In the genomic region with DNA sequence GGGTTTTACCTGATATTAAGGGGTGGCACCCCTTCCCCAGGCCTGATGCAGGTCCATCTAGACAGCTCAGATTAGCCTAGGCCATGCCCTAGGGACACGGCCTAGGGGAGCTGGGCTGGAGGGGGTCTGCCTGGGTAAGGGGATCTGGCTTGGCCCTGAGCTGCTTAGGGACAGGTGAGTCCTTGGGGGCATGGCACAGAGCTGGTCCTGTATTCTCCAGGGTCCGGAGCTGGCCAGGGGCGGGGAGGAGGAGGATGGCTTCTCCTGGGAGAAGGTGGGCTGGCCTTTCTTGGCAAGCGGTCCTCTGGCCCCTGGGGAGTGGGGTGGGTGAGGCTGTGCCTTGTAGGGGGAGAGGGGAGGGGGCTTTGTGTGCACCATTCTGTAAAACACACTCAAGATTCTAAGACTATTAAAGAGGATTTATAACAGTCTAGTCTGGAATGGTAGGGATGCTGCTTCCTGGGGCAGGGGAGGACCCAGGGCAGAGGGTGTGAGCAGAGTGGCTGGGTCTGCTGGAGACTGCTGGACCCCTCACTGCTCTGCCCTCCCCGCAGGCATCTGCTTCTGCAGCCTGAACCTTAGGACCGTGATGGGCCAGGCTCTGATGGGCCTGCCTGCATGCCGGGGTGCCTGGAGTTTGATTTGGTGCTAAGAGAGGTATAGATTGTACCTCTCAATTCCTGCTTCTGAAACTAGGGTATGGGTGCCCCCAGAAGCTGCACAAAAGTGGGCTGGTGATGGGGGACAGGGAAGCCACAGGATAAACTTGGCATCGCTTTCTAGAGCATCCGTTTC, we compare ENCODE assay signal across 11 cellular contexts. TPM values are rescaled to one million over a fixed set of nuclear protein-coding genes. Genes with fewer than 3 reads are reported as not detected.
DNase-seq lines count a peak whose midpoint lies in the region; ATAC-seq and TF ChIP-seq lines count a peak whose summit lies in the region.
"Had no signal": no experiment of that assay in that cellular context is flagged by ENCODE, and none has a peak within 500 bp of the region (broad histone marks: within the 10 kb centered on the region; RNA-seq: fewer than 3 reads in every experiment).

No MANE protein-coding gene starts in this region.

- no peak for TF ChIP-seq EP300 in esophagus muscularis mucosa (IDR thresholded peaks at IDR 0.05)
- TF ChIP-seq EP300 in sigmoid colon (IDR thresholded peaks at IDR 0.05), result no peak

- CTCF ChIA-PET in WTC11 (lab: Charles Lee), result interaction anchor here (0.6 to 5.4 kb wide), 13 partner anchors 8 to 307 kb away, joined by 3 to 72 read pairs (median 12); a partner anchor contains a TSS

- TF ChIP-seq POLR2A in esophagus muscularis mucosa (IDR thresholded peaks at IDR 0.05; ENCODE audit: low read depth), result no peak
- no peak for TF ChIP-seq POLR2A in sigmoid colon (IDR thresholded peaks at IDR 0.05)

- no peaks in the 10 kb centered on the region for H3K9me2 ChIP-seq in Karpas-422 (replicated peaks; ENCODE audit: insufficient read depth, low read length)

- H3K27ac ChIP-seq in esophagus muscularis mucosa (replicated peaks in 1 of 4) (no peak overlapping the region), sigmoid colon (no peak overlapping the region), Karpas-422 (ENCODE audit: low read length) (no peak overlapping the region)
- H3K27ac ChIP-seq: GM23248 had no signal

- H3K4me1 ChIP-seq in esophagus muscularis mucosa (peaks cover 27 to 43% (median 32%) of the 10 kb centered on the region in 4 donors), sigmoid colon (peaks cover 0 to 19% (median 19%) of the 10 kb centered on the region in 4 donors), Karpas-422 (ENCODE audit: low read length) (peaks cover 17% of the 10 kb centered on the region)

- H3K36me3 Mint-ChIP-seq in activated CD4-positive, alpha-beta T cell treated with anti-CD3 and anti-CD28 coated beads, Interleukin-2, amount 10 ng/mL, durations not matched to agents 24 days and 14 days (ENCODE audit: low read depth), result peaks cover 64% of the 10 kb centered on the region
- H3K36me3 Mint-ChIP-seq in WTC11, result no peaks in the 10 kb centered on the region
- H3K36me3 Mint-ChIP-seq: activated naive CD8-positive, alpha-beta T cell had no signal

- H3K36me3 ChIP-seq in esophagus muscularis mucosa, result peaks cover 0 to 32% (median 18%) of the 10 kb centered on the region in 4 donors
- peaks cover 0 to 4% (median 0%) of the 10 kb centered on the region in 4 donors for H3K36me3 ChIP-seq in sigmoid colon
- H3K36me3 ChIP-seq in Karpas-422 (ENCODE audit: insufficient read depth, low read length), result no peaks in the 10 kb centered on the region

- H3K27me3 ChIP-seq in esophagus muscularis mucosa (no peaks in the 10 kb centered on the region), sigmoid colon (no peaks in the 10 kb centered on the region), Karpas-422 (ENCODE audit: low read length) (no peaks in the 10 kb centered on the region)

- ATAC-seq in WTC11, result no peak

- no peaks in the 10 kb centered on the region for H3K9me3 Mint-ChIP-seq in activated CD4-positive, alpha-beta T cell treated with anti-CD3 and anti-CD28 coated beads, Interleukin-2, amount 10 ng/mL, durations not matched to agents 24 days and 14 days
- no peaks in the 10 kb centered on the region for H3K9me3 Mint-ChIP-seq in WTC11

- no peak overlapping the region for H3K27ac Mint-ChIP-seq in activated CD4-positive, alpha-beta T cell treated with anti-CD3 and anti-CD28 coated beads, Interleukin-2, amount 10 ng/mL, durations not matched to agents 24 days and 14 days
- no peak overlapping the region for H3K27ac Mint-ChIP-seq in WTC11
- H3K27ac Mint-ChIP-seq: activated naive CD8-positive, alpha-beta T cell had no signal

- no peak overlapping the region for H3K4me3 Mint-ChIP-seq in activated CD4-positive, alpha-beta T cell treated with anti-CD3 and anti-CD28 coated beads, Interleukin-2, amount 10 ng/mL, durations not matched to agents 24 days and 14 days
- peak overlapping the region; percentile 65; the same call in 1 of the 2 replicates for H3K4me3 Mint-ChIP-seq in WTC11
- H3K4me3 Mint-ChIP-seq: activated naive CD8-positive, alpha-beta T cell had no signal

- no peaks in the 10 kb centered on the region for H4K20me1 ChIP-seq in Karpas-422 (ENCODE audit: insufficient read depth, low read depth, low read length)

- H3K27me3 Mint-ChIP-seq in activated CD4-positive, alpha-beta T cell treated with anti-CD3 and anti-CD28 coated beads, Interleukin-2, amount 10 ng/mL, durations not matched to agents 24 days and 14 days, result no peaks in the 10 kb centered on the region
- H3K27me3 Mint-ChIP-seq in WTC11 (ENCODE audit: low read depth), result peaks cover 16% of the 10 kb centered on the region
- H3K27me3 Mint-ChIP-seq: activated naive CD8-positive, alpha-beta T cell had no signal

- DNase-seq in activated CD4-positive, alpha-beta T cell treated with anti-CD3 and anti-CD28 coated beads, Interleukin-2, amount 10 ng/mL, durations not matched to agents 24 days and 14 days, result peak; percentile 55
- DNase-seq in activated CD4-positive, alpha-beta T cell treated with anti-CD3 and anti-CD28 coated beads, Interleukin-2, amount 50 U/mL, for 4 hours, result no peak
- no peak for DNase-seq in WTC11 (ENCODE audit: low spot score)
- DNase-seq in esophagus muscularis mucosa (ENCODE audit: extremely low spot score), result peak; percentile 72
- DNase-seq in sigmoid colon, result peak; percentile 56
- no peak for DNase-seq in DMS 273 treated with DMSO at 0.1 percent for 48 hours (lab: John Stamatoyannopoulos, UW)
- no peak for DNase-seq in DMS 273 (lab: John Stamatoyannopoulos, UW; ENCODE audit: unreplicated experiment)
- no peak for DNase-seq in Karpas-422
- DNase-seq: NCI-H510A had no signal

- H3K4me3 ChIP-seq in esophagus muscularis mucosa, result no peak overlapping the region
- H3K4me3 ChIP-seq in sigmoid colon, result no peak overlapping the region
- no peak overlapping the region for H3K4me3 ChIP-seq in Karpas-422 (ENCODE audit: low read length)
- H3K4me3 ChIP-seq: GM23248 had no signal

- no peaks in the 10 kb centered on the region for H3K79me2 ChIP-seq in Karpas-422 (ENCODE audit: low read length)

- H3K9ac ChIP-seq in Karpas-422 (ENCODE audit: low read length), result no peak overlapping the region
- H3K9ac ChIP-seq: GM23248 had no signal

- POLR2A ChIA-PET in WTC11 (lab: Charles Lee), result no interaction called here

- no peaks in the 10 kb centered on the region for H3K9me3 ChIP-seq in esophagus muscularis mucosa
- H3K9me3 ChIP-seq in sigmoid colon, result no peaks in the 10 kb centered on the region
- H3K9me3 ChIP-seq in Karpas-422 (ENCODE audit: low read length), result no peaks in the 10 kb centered on the region

- no peak overlapping the region for H2AFZ ChIP-seq in Karpas-422 (ENCODE audit: low read length)
- H2AFZ ChIP-seq: GM23248 had no signal

- peaks cover 34% of the 10 kb centered on the region for H3K4me1 Mint-ChIP-seq in activated CD4-positive, alpha-beta T cell treated with anti-CD3 and anti-CD28 coated beads, Interleukin-2, amount 10 ng/mL, durations not matched to agents 24 days and 14 days
- peaks cover 46% of the 10 kb centered on the region for H3K4me1 Mint-ChIP-seq in WTC11

- intact Hi-C loops in activated CD4-positive, alpha-beta T cell treated with anti-CD3 and anti-CD28 coated beads, Interleukin-2, amount 10 ng/mL, durations not matched to agents 24 days and 14 days (cut with micrococcal nuclease), result loop anchor here (5.0 to 10.0 kb wide), 2 partner anchors 105 to 272 kb away; a partner anchor contains a TSS
- intact Hi-C loops in esophagus muscularis mucosa (cut with DNase I) (loop anchor here (2.0 to 10.0 kb wide), 4 partner anchors 102 to 482 kb away; no protein-coding TSS in a partner anchor), sigmoid colon (cut with DNase I) (loop anchor here (10.0 kb wide), 1 partner anchor 525 kb away; a partner anchor contains a TSS)

- H3K4me2 ChIP-seq in Karpas-422 (ENCODE audit: low read depth, low read length, poor library complexity, severe bottlenecking), result no peak overlapping the region

- WGBS in esophagus muscularis mucosa, result 90% methylated on average over 9 of the region's 9 CpGs
- 90 to 94% methylated on average over 9 of the region's 9 CpGs for WGBS in sigmoid colon, 2 donors

- no peak for TF ChIP-seq CTCF in WTC11 (IDR thresholded peaks at IDR 0.05)
- TF ChIP-seq CTCF in esophagus muscularis mucosa (IDR thresholded peaks at IDR 0.05), result no peak
- no peak for TF ChIP-seq CTCF in sigmoid colon (IDR thresholded peaks at IDR 0.05)

TF ChIP-seq in WTC11, 78 proteins besides CTCF, POLR2A, EP300 and RAD21 (continues in another document):
- TF ChIP-seq FOXK1 (CRISPR knock-in tag; IDR thresholded peaks at IDR 0.05), result no peak
- TF ChIP-seq, protein P1, sequence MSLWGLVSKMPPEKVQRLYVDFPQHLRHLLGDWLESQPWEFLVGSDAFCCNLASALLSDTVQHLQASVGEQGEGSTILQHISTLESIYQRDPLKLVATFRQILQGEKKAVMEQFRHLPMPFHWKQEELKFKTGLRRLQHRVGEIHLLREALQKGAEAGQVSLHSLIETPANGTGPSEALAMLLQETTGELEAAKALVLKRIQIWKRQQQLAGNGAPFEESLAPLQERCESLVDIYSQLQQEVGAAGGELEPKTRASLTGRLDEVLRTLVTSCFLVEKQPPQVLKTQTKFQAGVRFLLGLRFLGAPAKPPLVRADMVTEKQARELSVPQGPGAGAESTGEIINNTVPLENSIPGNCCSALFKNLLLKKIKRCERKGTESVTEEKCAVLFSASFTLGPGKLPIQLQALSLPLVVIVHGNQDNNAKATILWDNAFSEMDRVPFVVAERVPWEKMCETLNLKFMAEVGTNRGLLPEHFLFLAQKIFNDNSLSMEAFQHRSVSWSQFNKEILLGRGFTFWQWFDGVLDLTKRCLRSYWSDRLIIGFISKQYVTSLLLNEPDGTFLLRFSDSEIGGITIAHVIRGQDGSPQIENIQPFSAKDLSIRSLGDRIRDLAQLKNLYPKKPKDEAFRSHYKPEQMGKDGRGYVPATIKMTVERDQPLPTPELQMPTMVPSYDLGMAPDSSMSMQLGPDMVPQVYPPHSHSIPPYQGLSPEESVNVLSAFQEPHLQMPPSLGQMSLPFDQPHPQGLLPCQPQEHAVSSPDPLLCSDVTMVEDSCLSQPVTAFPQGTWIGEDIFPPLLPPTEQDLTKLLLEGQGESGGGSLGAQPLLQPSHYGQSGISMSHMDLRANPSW (CRISPR knock-in tag; conservative IDR thresholded peaks at IDR 0.05; ENCODE audit: low read depth), result no peak
- TF ChIP-seq, protein P2, sequence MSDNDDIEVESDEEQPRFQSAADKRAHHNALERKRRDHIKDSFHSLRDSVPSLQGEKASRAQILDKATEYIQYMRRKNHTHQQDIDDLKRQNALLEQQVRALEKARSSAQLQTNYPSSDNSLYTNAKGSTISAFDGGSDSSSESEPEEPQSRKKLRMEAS (CRISPR knock-in tag; IDR thresholded peaks at IDR 0.05), result no peak
- TF ChIP-seq SP1 (CRISPR knock-in tag; conservative IDR thresholded peaks at IDR 0.05), result no peak

RNA-seq across cellular contexts. Expression of a gene that starts 54.7 kb away (rescaled TPM):
- total RNA-seq in activated CD4-positive, alpha-beta T cell treated with anti-CD3 and anti-CD28 coated beads, Interleukin-2, amount 10 ng/mL, durations not matched to agents 24 days and 14 days, result 448 and 469 TPM in 2 replicates
- total RNA-seq in WTC11 (2021) (15.5 to 19.8 TPM (median 19.3 TPM) in 3 replicates), esophagus muscularis mucosa (10 to 100 TPM; 11.0 to 20.6 (median 16.3) TPM), sigmoid colon (10 to 100 TPM in 3 of 4 donors, 1 to 10 TPM in 1; 8.7 to 23.3 (median 16.8) TPM)
- polyA plus RNA-seq in sigmoid colon, result 10 to 100 TPM in 1 of 3 donors, 1 to 10 TPM in 2; 4.2 to 67.4 (median 6.0) TPM
- total RNA-seq in Karpas-422 (2014; rRNA removed; shearing (Covaris generic); ENCODE audit: low replicate concordance), result 22.2 and 39.5 TPM in 2 replicates

Comparison
In these comparisons a context has a peak if more than half of its experiments do, and no peak if none do; other contexts are left out.
1. DNase-seq: peak in activated CD4-positive, alpha-beta T cell treated with anti-CD3 and anti-CD28 coated beads, Interleukin-2, amount 10 ng/mL, durations not matched to agents 24 days and 14 days (single experiment), esophagus muscularis mucosa (single experiment) and sigmoid colon (single experiment); none in activated CD4-positive, alpha-beta T cell treated with anti-CD3 and anti-CD28 coated beads, Interleukin-2, amount 50 U/mL, for 4 hours (0 of 2), WTC11 (single experiment), DMS 273 treated with DMSO at 0.1 percent for 48 hours (single experiment), DMS 273 (single experiment) and Karpas-422 (single experiment).
2. RNA of a gene that starts 54.7 kb away (total RNA-seq): 448 to 469 TPM in activated CD4-positive, alpha-beta T cell treated with anti-CD3 and anti-CD28 coated beads, Interleukin-2, amount 10 ng/mL, durations not matched to agents 24 days and 14 days; 22.2 to 39.5 TPM in Karpas-422, 8.7 to 23.3 TPM in sigmoid colon, 11.0 to 20.6 TPM in esophagus muscularis mucosa and 15.5 to 19.8 TPM in WTC11; every median in the first group is over 10 times any median in the second.